Comparison of ENCODE assay signal across 10 cellular contexts in genomic region chr6:8195040-8195713, GRCh38.
A peak's percentile ranks its signal among the peaks of the same experiment; 100 is the strongest.
DNase-seq lines count a peak whose midpoint lies in the region; TF ChIP-seq lines count a peak whose summit lies in the region.
"Had no signal": no experiment of that assay in that cellular context is flagged by ENCODE, and none has a peak within 500 bp of the region (broad histone marks: within the 10 kb centered on the region; RNA-seq: fewer than 3 reads in every experiment).

No MANE protein-coding gene starts in this region.

- DNase-seq in COLO668 (lab: John Stamatoyannopoulos, UW; ENCODE audit: unreplicated experiment) (peak; percentile 8), GM10266 (ENCODE audit: extremely low spot score) (no peak), RKO (ENCODE audit: low spot score) (peak; percentile 47), kidney glomerular epithelial cell (lab: John Stamatoyannopoulos, UW) (peak; percentile 46), T-helper 1 cell (no peak), NCI-H128 (lab: John Stamatoyannopoulos, UW; ENCODE audit: unreplicated experiment) (no peak), superior temporal gyrus (ENCODE audit: extremely low spot score) (no peak)
- DNase-seq: activated naive CD8-positive, alpha-beta T cell treated with anti-CD3 and anti-CD28 coated beads, Interleukin-2, amount 50 U/mL, for 24 hours; stimulated activated naive B cell treated with anti-CD40 and anti-IgM and Interleukin-4, amounts not matched to agents 10 μg/mL and 1 μg/mL and 100 μg/mL, for 72 hours; T-cell had no signal

- TF ChIP-seq CTCF in GM10266 (IDR thresholded peaks at IDR 0.05; ENCODE audit: control insufficient read depth, insufficient read depth, low read depth, missing control alignments) = peak; percentile 20

Comparison
In these comparisons a context has a peak if more than half of its experiments do, and no peak if none do; other contexts are left out.
1. DNase-seq: peak in COLO668 (single experiment), RKO (single experiment) and kidney glomerular epithelial cell (single experiment); none in GM10266 (single experiment), T-helper 1 cell (0 of 5), NCI-H128 (single experiment) and superior temporal gyrus (single experiment).